8 cellular contexts compared by ENCODE assay signal in genomic region chr11:12174145-12175143, GRCh38.
DNase-seq lines count a peak whose midpoint lies in the region; ATAC-seq and TF ChIP-seq lines count a peak whose summit lies in the region.

No MANE protein-coding gene starts in this region.

- in situ Hi-C loops in gastrocnemius medialis (cut with MboI; ENCODE audit: low sequenced_read_pairs in 4 of 4), result no loop called here

- H3K27me3 Mint-ChIP-seq in CD8-positive, alpha-beta T cell (ENCODE audit: low read depth), result no peaks in the 10 kb centered on the region

- DNase-seq in OCI-M1 (lab: John Stamatoyannopoulos, UW) (peak; percentile 90), fibroblast of mammary gland (ENCODE audit: low read depth) (peak; percentile 91), gastrocnemius medialis (no peak), nucleus accumbens (lab: John Stamatoyannopoulos, UW) (no peak), body of pancreas (no peak)
- DNase-seq in CD8-positive, alpha-beta T cell, result no peak

- H3K4me1 Mint-ChIP-seq in CD8-positive, alpha-beta T cell (ENCODE audit: low read depth), result peaks cover 28% of the 10 kb centered on the region

- ATAC-seq in GM18868 (IDR thresholded peaks at IDR 0.05; ENCODE audit: unreplicated experiment) (peak; percentile 88), HG02763 (IDR thresholded peaks at IDR 0.05; ENCODE audit: unreplicated experiment) (peak; percentile 67), gastrocnemius medialis (no peak), body of pancreas (no peak)
- ATAC-seq in CD8-positive, alpha-beta T cell, result no peak

- H3K4me3 Mint-ChIP-seq in CD8-positive, alpha-beta T cell, result no peak overlapping the region

- POLR2A ChIA-PET in CD8-positive, alpha-beta T cell (lab: Charles Lee), result no interaction called here

- H3K36me3 ChIP-seq in CD8-positive, alpha-beta T cell (ENCODE audit: insufficient read depth, low read length), result no peaks in the 10 kb centered on the region
- H3K36me3 ChIP-seq in gastrocnemius medialis, result no peaks in the 10 kb centered on the region
- H3K36me3 ChIP-seq in body of pancreas (replicated peaks in 1 of 2; ENCODE audit: insufficient read depth in 1 of 2, low read depth in 2 of 2), result no peaks in the 10 kb centered on the region

- no peaks in the 10 kb centered on the region for H3K9me3 ChIP-seq in CD8-positive, alpha-beta T cell (ENCODE audit: low read length)
- H3K9me3 ChIP-seq in gastrocnemius medialis (no peaks in the 10 kb centered on the region), body of pancreas (no peaks in the 10 kb centered on the region)

- 77 to 83% methylated on average over 4 of the region's 4 CpGs for WGBS in body of pancreas, 2 donors

- TF ChIP-seq POLR2A in gastrocnemius medialis (IDR thresholded peaks at IDR 0.05), result no peak
- no peak for TF ChIP-seq POLR2A in body of pancreas (IDR thresholded peaks at IDR 0.05)

- TF ChIP-seq CTCF in fibroblast of mammary gland (conservative IDR thresholded peaks at IDR 0.05; ENCODE audit: control insufficient read depth, insufficient read depth, low read depth, low read length), result no peak
- no peak for TF ChIP-seq CTCF in CD8-positive, alpha-beta T cell (IDR thresholded peaks at IDR 0.05)
- no peak for TF ChIP-seq CTCF in gastrocnemius medialis (IDR thresholded peaks at IDR 0.05 in 4 of 5, conservative IDR thresholded peaks at IDR 0.05 in 1 of 5)
- TF ChIP-seq CTCF in body of pancreas (IDR thresholded peaks at IDR 0.05), result no peak

- H3K27ac ChIP-seq in CD8-positive, alpha-beta T cell (ENCODE audit: low read depth, low read length), result no peak overlapping the region
- H3K27ac ChIP-seq in gastrocnemius medialis (no peak overlapping the region), body of pancreas (no peak overlapping the region)

- no peaks in the 10 kb centered on the region for H3K4me1 ChIP-seq in CD8-positive, alpha-beta T cell (ENCODE audit: insufficient read depth, low read length)
- H3K4me1 ChIP-seq in gastrocnemius medialis (peaks cover under 1 to 6% of the 10 kb centered on the region in 2 donors), body of pancreas (peaks cover 10% of the 10 kb centered on the region)

- H3K27ac Mint-ChIP-seq in CD8-positive, alpha-beta T cell, result no peak overlapping the region

- H3K27me3 ChIP-seq in CD8-positive, alpha-beta T cell (ENCODE audit: insufficient read depth, low read length), result no peaks in the 10 kb centered on the region
- H3K27me3 ChIP-seq in gastrocnemius medialis (no peaks in the 10 kb centered on the region), body of pancreas (no peaks in the 10 kb centered on the region)

- no peak overlapping the region for H3K4me3 ChIP-seq in fibroblast of mammary gland (ENCODE audit: control insufficient read depth, low read depth, low read length)
- no peak overlapping the region for H3K4me3 ChIP-seq in CD8-positive, alpha-beta T cell (ENCODE audit: low read depth, low read length)
- H3K4me3 ChIP-seq in gastrocnemius medialis, result no peak overlapping the region
- H3K4me3 ChIP-seq in body of pancreas, result no peak overlapping the region

- intact Hi-C loops in CD8-positive, alpha-beta T cell (cut with DNase I, micrococcal nuclease), result no loop called here
- intact Hi-C loops in gastrocnemius medialis (cut with DNase I; ENCODE audit: low total_unique reads), result no loop called here
- intact Hi-C loops in body of pancreas (cut with DNase I), result no loop called here

- no peaks in the 10 kb centered on the region for H3K9me3 Mint-ChIP-seq in CD8-positive, alpha-beta T cell

- H3K36me3 Mint-ChIP-seq in CD8-positive, alpha-beta T cell, result no peaks in the 10 kb centered on the region

- CTCF ChIA-PET in CD8-positive, alpha-beta T cell (lab: Charles Lee), result interaction anchor here (0.6 kb wide), 1 partner anchor 18 kb away, joined by 3 read pairs; no protein-coding TSS in a partner anchor

Comparison
In these comparisons a context has a peak if more than half of its experiments do, and no peak if none do; other contexts are left out.
1. ATAC-seq: peak in GM18868 (single experiment) and HG02763 (single experiment); none in CD8-positive, alpha-beta T cell (single experiment), gastrocnemius medialis (0 of 2) and body of pancreas (single experiment).
2. DNase-seq: peak in OCI-M1 (single experiment) and fibroblast of mammary gland (single experiment); none in CD8-positive, alpha-beta T cell (0 of 7), gastrocnemius medialis (0 of 2), nucleus accumbens (0 of 56) and body of pancreas (0 of 4).